Comparison of ENCODE assay signal across 11 cellular contexts in the genomic region with DNA sequence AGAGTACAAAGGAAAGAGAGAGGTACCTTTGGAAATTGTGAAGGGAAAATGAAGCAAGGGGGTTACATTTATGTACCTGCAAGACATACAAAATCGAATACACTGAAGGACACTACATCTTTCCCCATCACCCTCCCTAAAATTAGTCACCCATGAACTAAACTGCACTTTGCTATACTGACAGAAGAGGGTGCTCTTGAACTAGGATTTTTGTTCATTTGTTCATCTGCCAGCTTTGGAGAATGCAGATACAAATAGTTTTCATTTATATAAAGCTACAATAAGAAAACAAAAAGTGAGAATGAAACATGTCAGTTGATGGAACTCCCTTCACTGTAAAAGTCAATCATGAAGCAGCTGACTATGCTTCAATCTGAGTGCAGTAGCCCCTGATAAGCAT. TPM values are rescaled to one million over a fixed set of nuclear protein-coding genes. Genes with fewer than 3 reads are reported as not detected.
DNase-seq lines count a peak whose midpoint lies in the region; ATAC-seq, FAIRE-seq and TF ChIP-seq lines count a peak whose summit lies in the region.
"Had no signal": no experiment of that assay in that cellular context is flagged by ENCODE, and none has a peak within 500 bp of the region (broad histone marks: within the 10 kb centered on the region; RNA-seq: fewer than 3 reads in every experiment).

No MANE protein-coding gene starts in this region.

- TF ChIP-seq EP300 in GM12878 (IDR thresholded peaks at IDR 0.05; ENCODE audit: borderline replicate concordance in 1 of 2, control insufficient read depth in 1 of 2, low read depth in 2 of 2, low read length in 2 of 2) (no peak), SK-N-SH (IDR thresholded peaks at IDR 0.05; ENCODE audit: borderline replicate concordance in 1 of 2, low read depth in 1 of 2, low read length in 1 of 2) (no peak)

- no peak overlapping the region for H3K4me3 Mint-ChIP-seq in activated naive CD4-positive, alpha-beta T cell treated with anti-CD3 and anti-CD28 coated beads, Interleukin-2, amount 10 ng/mL, durations not matched to agents 7 days and 5 days

- H3K36me3 ChIP-seq in Loucy (ENCODE audit: insufficient read depth, low read length) (peaks cover 24% of the 10 kb centered on the region; the same call in 1 of the 2 replicates), GM12878 (ENCODE audit: control insufficient read depth in 2 of 2, insufficient read depth in 2 of 2, low read length in 1 of 2) (peaks cover 0 to 8% of the 10 kb centered on the region in 2 experiments; a peak in 2 of 4 replicates), osteoblast (ENCODE audit: insufficient read depth, low read length) (peaks cover 5% of the 10 kb centered on the region), SK-N-SH (replicated peaks in 1 of 2; ENCODE audit: control insufficient read depth in 1 of 2, insufficient read depth in 2 of 2, low read length in 1 of 2) (peaks cover 5 to 15% of the 10 kb centered on the region in 2 experiments)

- no TSS peak for BruUV-seq in GM12878 (replicated peaks; lab: Mats Ljungman, UMichigan)

- H3K27ac Mint-ChIP-seq in activated naive CD4-positive, alpha-beta T cell treated with anti-CD3 and anti-CD28 coated beads, Interleukin-2, amount 10 ng/mL, durations not matched to agents 7 days and 5 days = no peak overlapping the region

- no peak for TF ChIP-seq POLR2A in GM12878 (IDR thresholded peaks at IDR 0.05; ENCODE audit: low read depth, low read length)

- no peaks in the 10 kb centered on the region for H3K9me3 Mint-ChIP-seq in activated naive CD4-positive, alpha-beta T cell treated with anti-CD3 and anti-CD28 coated beads, Interleukin-2, amount 10 ng/mL, durations not matched to agents 7 days and 5 days

- intact Hi-C loops in GM12878 (cut with micrococcal nuclease; ENCODE audit: unreplicated experiment) = loop anchor here (1.0 kb wide), 2 partner anchors 446 to 708 kb away; partner anchors contain the start of gene STAG1

- TF ChIP-seq CTCF in Loucy (conservative IDR thresholded peaks at IDR 0.05; ENCODE audit: low read length) (peak; percentile 62), GM12878 (IDR thresholded peaks at IDR 0.05 in 2 of 3, conservative IDR thresholded peaks at IDR 0.05 in 1 of 3; ENCODE audit: control insufficient read depth in 2 of 3, extremely low read depth in 1 of 3, insufficient read depth in 1 of 3, low read depth in 3 of 3, low read length in 3 of 3) (peak in 2 of 3 experiments; percentile 18 to 46; a peak in 4 of 6 replicates), osteoblast (IDR thresholded peaks at IDR 0.05; ENCODE audit: extremely low read depth, low read depth, low read length) (peak; percentile 58), SK-N-SH (IDR thresholded peaks at IDR 0.05) (no peak)

- H3K36me3 Mint-ChIP-seq in activated naive CD4-positive, alpha-beta T cell treated with anti-CD3 and anti-CD28 coated beads, Interleukin-2, amount 10 ng/mL, durations not matched to agents 7 days and 5 days = peaks cover 11% of the 10 kb centered on the region

- no peak overlapping the region for H3K9ac ChIP-seq in Loucy (ENCODE audit: low read depth, low read length, poor library complexity, severe bottlenecking)
- H3K9ac ChIP-seq in GM12878 (ENCODE audit: control insufficient read depth, insufficient read depth, low read length) = no peak overlapping the region
- H3K9ac ChIP-seq in SK-N-SH = no peak overlapping the region

- H3K9me2 ChIP-seq in Loucy (replicated peaks; ENCODE audit: low read depth, low read length) (no peaks in the 10 kb centered on the region), SK-N-SH (no peaks in the 10 kb centered on the region)

- H4K20me1 ChIP-seq in Loucy (ENCODE audit: insufficient read depth, low read length, poor library complexity, severe bottlenecking) (no peaks in the 10 kb centered on the region), GM12878 (ENCODE audit: control insufficient read depth, insufficient read depth) (no peaks in the 10 kb centered on the region), osteoblast (ENCODE audit: insufficient read depth, low read length) (no peaks in the 10 kb centered on the region), SK-N-SH (ENCODE audit: insufficient read depth) (no peaks in the 10 kb centered on the region)

- H3K4me1 ChIP-seq in Loucy (ENCODE audit: insufficient read depth, low read length, poor library complexity, severe bottlenecking) (no peaks in the 10 kb centered on the region), GM12878 (ENCODE audit: control insufficient read depth, insufficient read depth, low read length) (no peaks in the 10 kb centered on the region), osteoblast (ENCODE audit: insufficient read depth, low read length) (no peaks in the 10 kb centered on the region), SK-N-SH (ENCODE audit: control insufficient read depth in 1 of 2, insufficient read depth in 2 of 2, low read depth in 1 of 2, low read length in 1 of 2) (no peaks in the 10 kb centered on the region)
- H3K4me1 ChIP-seq: spleen, tibial nerve had no signal

- ATAC-seq in GM12878 = peak; percentile 41; the same call in 1 of the 3 replicates
- no peak for ATAC-seq in GM18502 (IDR thresholded peaks at IDR 0.05; ENCODE audit: poor library complexity, unreplicated experiment)

- H3K9me3 ChIP-seq in Loucy (ENCODE audit: insufficient read depth, low read depth, low read length) (no peaks in the 10 kb centered on the region), GM12878 (replicated peaks; ENCODE audit: control insufficient read depth, insufficient read depth, low read length) (no peaks in the 10 kb centered on the region), osteoblast (ENCODE audit: low read depth, low read length) (no peaks in the 10 kb centered on the region), SK-N-SH (no peaks in the 10 kb centered on the region)
- H3K9me3 ChIP-seq: tibial nerve had no signal

- SMC1A ChIA-PET in GM12878 (lab: Charles Lee; ENCODE audit: uncharacterized antibody, unreplicated experiment) = interaction anchor here (0.7 to 2.3 kb wide), 8 partner anchors 9 to 709 kb away, joined by 3 to 13 read pairs (median 4); partner anchors contain the start of genes MSL2, PCCB and STAG1

- no peaks in the 10 kb centered on the region for H3K27me3 Mint-ChIP-seq in activated naive CD4-positive, alpha-beta T cell treated with anti-CD3 and anti-CD28 coated beads, Interleukin-2, amount 10 ng/mL, durations not matched to agents 7 days and 5 days

- H3K4me2 ChIP-seq in Loucy (ENCODE audit: low read depth, low read length, poor library complexity, severe bottlenecking) = no peak overlapping the region
- H3K4me2 ChIP-seq in GM12878 (ENCODE audit: control insufficient read depth, insufficient read depth) = no peak overlapping the region
- H3K4me2 ChIP-seq in osteoblast (ENCODE audit: insufficient read depth, low read length) = no peak overlapping the region
- no peak overlapping the region for H3K4me2 ChIP-seq in SK-N-SH

- H3K4me1 Mint-ChIP-seq in activated naive CD4-positive, alpha-beta T cell treated with anti-CD3 and anti-CD28 coated beads, Interleukin-2, amount 10 ng/mL, durations not matched to agents 7 days and 5 days = no peaks in the 10 kb centered on the region

- CTCF ChIA-PET in GM12878 (lab: Yijun Ruan, JAX) = interaction anchor here (0.6 to 2.4 kb wide), 9 partner anchors 11 to 1738 kb away, joined by 3 to 16 read pairs (median 3); partner anchors contain the start of genes PCCB and STAG1
- CTCF ChIA-PET in activated naive CD4-positive, alpha-beta T cell treated with anti-CD3 and anti-CD28 coated beads, Interleukin-2, amount 10 ng/mL, durations not matched to agents 7 days and 5 days (lab: Charles Lee) = no interaction called here
- CTCF ChIA-PET in SK-N-SH (lab: Yijun Ruan, JAX) = no interaction called here

- TF ChIP-seq RAD21 in GM12878 (IDR thresholded peaks at IDR 0.05; ENCODE audit: insufficient read depth, low read depth, low read length) (peak; percentile 51), SK-N-SH (IDR thresholded peaks at IDR 0.05; ENCODE audit: low read length) (no peak)

- WGBS in GM12878 (ENCODE audit: insufficient coverage, insufficient replicate concordance, low lambda C conversion rate, missing lambda C conversion rate) = 14% methylated on average over 1 of the region's 1 CpG
- no CpG with 5 or more reads among the region's 1 CpG for WGBS in SK-N-SH (ENCODE audit: low lambda C conversion rate)

- H3F3A ChIP-seq in Loucy (ENCODE audit: low read depth) (no peaks in the 10 kb centered on the region), SK-N-SH (replicated peaks; ENCODE audit: insufficient read depth) (no peaks in the 10 kb centered on the region)

- RAD21 ChIA-PET in GM12878 (lab: Charles Lee; ENCODE audit: unreplicated experiment) = interaction anchor here (1.0 to 1.8 kb wide), 3 partner anchors 85 to 708 kb away, joined by 4 to 12 read pairs (median 10); partner anchors contain the start of gene STAG1

- POLR2A ChIA-PET in GM12878 (lab: Charles Lee) (no interaction called here), SK-N-SH (lab: Yijun Ruan, JAX) (no interaction called here)

- in situ Hi-C loops in GM12878 (cut with MboI) = no loop called here

- no peak for FAIRE-seq in GM12878 (lab: Jason Lieb, UNC)

- no peak overlapping the region for H3K4me3 ChIP-seq in Loucy (ENCODE audit: low read length, poor library complexity, severe bottlenecking)
- no peak overlapping the region for H3K4me3 ChIP-seq in GM12878
- no peak overlapping the region for H3K4me3 ChIP-seq in osteoblast (ENCODE audit: insufficient read depth, low read length)
- no peak overlapping the region for H3K4me3 ChIP-seq in SK-N-SH (ENCODE audit: low read depth in 2 of 2, low read length in 1 of 2)
- H3K4me3 ChIP-seq: spleen, tibial nerve had no signal

- H2AFZ ChIP-seq in Loucy (ENCODE audit: low read length) = no peak overlapping the region
- no peak overlapping the region for H2AFZ ChIP-seq in GM12878 (ENCODE audit: control insufficient read depth, low read depth, low read length)
- H2AFZ ChIP-seq in osteoblast (ENCODE audit: low read length) = no peak overlapping the region
- no peak overlapping the region for H2AFZ ChIP-seq in SK-N-SH (ENCODE audit: low read depth)

- DNase-seq in SIG-M5 treated with dmso at 0.1 percent for 504 hours (lab: John Stamatoyannopoulos, UW; ENCODE audit: unreplicated experiment) (peak; percentile 62), SIG-M5 (lab: John Stamatoyannopoulos, UW) (no peak), GM12878 (ENCODE audit: low read depth, low spot score) (peak; percentile 8), osteoblast (ENCODE audit: insufficient read length, low spot score, missing footprints) (no peak), SK-N-SH (no peak)
- no peak for DNase-seq in activated naive CD4-positive, alpha-beta T cell treated with anti-CD3 and anti-CD28 coated beads, Interleukin-2, amount 10 ng/mL, durations not matched to agents 7 days and 5 days
- DNase-seq: NCI-H446, spleen had no signal

- H3K27ac ChIP-seq in GM12878 (ENCODE audit: control insufficient read depth, insufficient read depth) (no peak overlapping the region), osteoblast (ENCODE audit: low read depth, low read length) (no peak overlapping the region), SK-N-SH (ENCODE audit: low read depth in 2 of 2, low read length in 1 of 2) (no peak overlapping the region)
- H3K27ac ChIP-seq: spleen, tibial nerve had no signal

- H3K27me3 ChIP-seq in Loucy (ENCODE audit: insufficient read depth, low read length, poor library complexity, severe bottlenecking) (no peaks in the 10 kb centered on the region), GM12878 (replicated peaks in 1 of 2; ENCODE audit: control insufficient read depth in 2 of 2, insufficient read depth in 2 of 2, low read length in 1 of 2) (no peaks in the 10 kb centered on the region), osteoblast (ENCODE audit: insufficient read depth, low read length) (no peaks in the 10 kb centered on the region), SK-N-SH (ENCODE audit: insufficient read depth) (no peaks in the 10 kb centered on the region)
- H3K27me3 ChIP-seq: spleen, tibial nerve had no signal

- no peaks in the 10 kb centered on the region for H3K79me2 ChIP-seq in Loucy (ENCODE audit: insufficient read depth, low read length)
- no peaks in the 10 kb centered on the region for H3K79me2 ChIP-seq in GM12878 (ENCODE audit: control insufficient read depth, insufficient read depth, low read length)
- no peaks in the 10 kb centered on the region for H3K79me2 ChIP-seq in osteoblast (ENCODE audit: insufficient read depth, low read length)
- H3K79me2 ChIP-seq in SK-N-SH (ENCODE audit: insufficient read depth) = no peaks in the 10 kb centered on the region

RNA-seq across cellular contexts. Expression of gene PCCB, which starts 55.7 kb away (rescaled TPM):
- total RNA-seq in GM12878 (2013; cell fraction: nucleolus; rRNA removed) = 23.3 and 25.1 TPM in 2 replicates
- total RNA-seq in GM12878 (2014; rRNA removed) = 87.7 and 91.5 TPM in 2 replicates
- total RNA-seq in GM12878 (2014; rRNA removed; fragmentation: Illumina TruSeq; extraction: Trizol) = 82.0 and 86.0 TPM in 2 replicates
- total RNA-seq in GM12878 (2021) = 71.6 and 80.4 TPM in 2 replicates
- polyA plus RNA-seq in GM12878 (2011; ENCODE audit: low read depth) = 33.6 TPM
- 133 and 148 TPM in 2 replicates for polyA plus RNA-seq in GM12878 (2011; rRNA removed)
- polyA plus RNA-seq in GM12878 (2011; cell fraction: cytosol; rRNA removed) = 122 and 132 TPM in 2 replicates
- 66.4 and 74.8 TPM in 2 replicates for polyA plus RNA-seq in GM12878 (2011; cell fraction: nucleus; rRNA removed)
- polyA plus RNA-seq in GM12878 (2012) = 40.5 and 54.1 TPM in 2 replicates
- polyA plus RNA-seq in GM12878 (2014; fragmentation: Illumina TruSeq; extraction: Trizol) = 91.7 and 101 TPM in 2 replicates
- polyA plus RNA-seq in GM12878 (2014; fragmentation: Nextera tagmentation; extraction: Ambion mirVana) = 10 to 100 TPM; 67.2 to 73.3 TPM
- 76.2 and 81.9 TPM in 2 replicates for polyA plus RNA-seq in GM12878 (2014; rRNA removed)
- 100 to 1,000 TPM; 100 to 112 TPM for polyA plus RNA-seq in GM12878 (2016; fragmentation: Nextera tagmentation; extraction: Ambion mirVana)
- 107 and 123 TPM in 2 replicates for polyA minus RNA-seq in GM12878 (2011; rRNA and poly(A)+ RNA removed)
- polyA minus RNA-seq in GM12878 (2011; cell fraction: cytosol; rRNA and poly(A)+ RNA removed) = 30.1 and 33.9 TPM in 2 replicates
- 12.2 and 21.9 TPM in 2 replicates for polyA minus RNA-seq in GM12878 (2011; cell fraction: nucleus; rRNA and poly(A)+ RNA removed)
- 53.9 and 58.9 TPM in 2 replicates for total RNA-seq in osteoblast
- 67.5 and 79.8 TPM in 2 replicates for polyA plus RNA-seq in SK-N-SH (2012; rRNA removed)
- 61.2 and 68.6 TPM in 2 replicates for polyA plus RNA-seq in SK-N-SH (2012; cell fraction: cytosol; rRNA removed)
- polyA plus RNA-seq in SK-N-SH (2012; cell fraction: nucleus; rRNA removed) = 43.0 and 52.0 TPM in 2 replicates

Comparison
In these comparisons a context has a peak if more than half of its experiments do, and no peak if none do; other contexts are left out.
1. DNase-seq: peak in SIG-M5 treated with dmso at 0.1 percent for 504 hours (single experiment) and GM12878 (single experiment); none in SIG-M5 (single experiment), osteoblast (single experiment), activated naive CD4-positive, alpha-beta T cell treated with anti-CD3 and anti-CD28 coated beads, Interleukin-2, amount 10 ng/mL, durations not matched to agents 7 days and 5 days (single experiment) and SK-N-SH (single experiment).